8 cellular contexts compared by ENCODE assay signal in the genomic region with DNA sequence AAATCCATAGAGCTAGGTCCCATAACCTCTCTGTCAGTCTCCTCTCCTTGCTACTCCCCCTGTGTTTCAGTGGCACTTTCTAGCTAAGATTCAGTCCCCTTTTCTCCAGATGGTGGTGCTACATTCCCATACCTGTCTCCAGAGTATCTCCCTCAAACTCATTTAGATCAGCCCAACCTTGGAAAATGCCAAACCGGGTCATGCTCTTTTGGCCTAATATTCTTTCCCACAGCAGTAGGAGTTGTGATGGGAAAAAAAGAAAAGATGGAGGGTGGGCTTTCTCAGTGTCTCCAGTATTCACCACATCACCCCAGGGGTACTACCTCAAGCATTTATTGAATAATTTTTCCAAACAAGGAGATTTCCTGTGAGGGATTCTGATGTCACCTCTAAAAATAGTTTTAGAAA. TPM values are rescaled to one million over a fixed set of nuclear protein-coding genes. Genes with fewer than 3 reads are reported as not detected.
A peak's percentile ranks its signal among the peaks of the same experiment; 100 is the strongest.
DNase-seq lines count a peak whose midpoint lies in the region; ATAC-seq and TF ChIP-seq lines count a peak whose summit lies in the region.

No MANE protein-coding gene starts in this region.

- TF ChIP-seq POLR2A in NB4 (IDR thresholded peaks at IDR 0.05; ENCODE audit: extremely low read depth, insufficient read length): no peak

- H3K36me3 Mint-ChIP-seq in endothelial cell (ENCODE audit: low read depth, unreplicated experiment): no peaks in the 10 kb centered on the region
- H3K36me3 Mint-ChIP-seq in mesothelial cell of epicardium: no peaks in the 10 kb centered on the region

- no peaks in the 10 kb centered on the region for H3K9me3 ChIP-seq in SK-N-SH

- TF ChIP-seq CTCF in NB4 (IDR thresholded peaks at IDR 0.05; ENCODE audit: low read depth, low read length) (peak; percentile 71), SK-N-SH (IDR thresholded peaks at IDR 0.05) (peak; percentile 75), endothelial cell (IDR thresholded peaks at IDR 0.05; ENCODE audit: unreplicated experiment) (peak; percentile 13), mesothelial cell of epicardium (IDR thresholded peaks at IDR 0.05; ENCODE audit: unreplicated experiment) (no peak)

- intact Hi-C loops in Right ventricle myocardium superior (cut with DNase I) (loop anchor here (2.0 kb wide), 1 partner anchor 51 kb away; no protein-coding TSS in a partner anchor), cardiac septum (cut with DNase I) (loop anchor here (1.0 to 10.0 kb wide), 2 partner anchors 51 to 117 kb away; partner anchors contain the start of genes LAMTOR2 and UBQLN4)

- POLR2A ChIA-PET in SK-N-SH (lab: Yijun Ruan, JAX): interaction anchor here (0.6 kb wide), 1 partner anchor 79 kb away, joined by 3 read pairs; the partner anchor contains the start of gene SYT11

- H3K9me3 Mint-ChIP-seq in endothelial cell (ENCODE audit: unreplicated experiment): no peaks in the 10 kb centered on the region
- H3K9me3 Mint-ChIP-seq in mesothelial cell of epicardium: no peaks in the 10 kb centered on the region

- peaks cover 19 to 23% of the 10 kb centered on the region in 2 experiments for H3K4me1 ChIP-seq in SK-N-SH (ENCODE audit: control insufficient read depth in 1 of 2, insufficient read depth in 2 of 2, low read depth in 1 of 2, low read length in 1 of 2)

- DNase-seq in Right ventricle myocardium superior (no peak), cardiac septum (ENCODE audit: low spot score) (no peak), NB4 (ENCODE audit: low read depth) (peak; percentile 78), SK-N-SH (peak; percentile 71), endothelial cell (ENCODE audit: low spot score) (peak; percentile 50), myocyte (ENCODE audit: low read depth) (peak; percentile 81), mesothelial cell of epicardium (ENCODE audit: low spot score in 2 of 2, unreplicated experiment in 2 of 2) (no peak)

- H3K4me1 Mint-ChIP-seq in endothelial cell (ENCODE audit: unreplicated experiment) (peaks cover 43% of the 10 kb centered on the region), mesothelial cell of epicardium (peaks cover 22% of the 10 kb centered on the region)

- peak; percentile 27 for ATAC-seq in Right ventricle myocardium superior (ENCODE audit: poor library complexity)
- ATAC-seq in HG03457 (IDR thresholded peaks at IDR 0.05; ENCODE audit: unreplicated experiment): no peak

- no peaks in the 10 kb centered on the region for H3K9me2 ChIP-seq in SK-N-SH

- no peak for TF ChIP-seq EP300 in SK-N-SH (IDR thresholded peaks at IDR 0.05; ENCODE audit: borderline replicate concordance in 1 of 2, low read depth in 1 of 2, low read length in 1 of 2)

- H3K36me3 ChIP-seq in SK-N-SH (replicated peaks in 1 of 2; ENCODE audit: control insufficient read depth in 1 of 2, insufficient read depth in 2 of 2, low read length in 1 of 2): peaks cover 0 to 2% of the 10 kb centered on the region in 2 experiments

- no peaks in the 10 kb centered on the region for H4K20me1 ChIP-seq in SK-N-SH (ENCODE audit: insufficient read depth)

- H3K27ac Mint-ChIP-seq in endothelial cell (ENCODE audit: unreplicated experiment) (peak overlapping the region; percentile 24), mesothelial cell of epicardium (no peak overlapping the region)

- H3K4me3 Mint-ChIP-seq in endothelial cell (ENCODE audit: unreplicated experiment) (peak overlapping the region; percentile 60), mesothelial cell of epicardium (no peak overlapping the region)

- H2AFZ ChIP-seq in SK-N-SH (ENCODE audit: low read depth): no peak overlapping the region; the same call in 1 of the 2 replicates

- H3K4me3 ChIP-seq in NB4 (ENCODE audit: low read depth, low read length): no peak overlapping the region
- H3K4me3 ChIP-seq in SK-N-SH (ENCODE audit: low read depth in 2 of 2, low read length in 1 of 2): no peak overlapping the region

- H3K9ac ChIP-seq in SK-N-SH: no peak overlapping the region

- H3K27me3 ChIP-seq in SK-N-SH (ENCODE audit: insufficient read depth): no peaks in the 10 kb centered on the region

- peaks cover 15% of the 10 kb centered on the region for H3K79me2 ChIP-seq in SK-N-SH (ENCODE audit: insufficient read depth)

- peak; percentile 90 for TF ChIP-seq RAD21 in SK-N-SH (IDR thresholded peaks at IDR 0.05; ENCODE audit: low read length)

- H3K27me3 Mint-ChIP-seq in endothelial cell (ENCODE audit: unreplicated experiment) (peaks cover 14% of the 10 kb centered on the region), mesothelial cell of epicardium (ENCODE audit: low read depth) (no peaks in the 10 kb centered on the region)

- WGBS in SK-N-SH (ENCODE audit: low lambda C conversion rate): 5% methylated on average over 1 of the region's 1 CpG

- H3K4me2 ChIP-seq in SK-N-SH: no peak overlapping the region

- H3K27ac ChIP-seq in SK-N-SH (ENCODE audit: low read depth in 2 of 2, low read length in 1 of 2): peak overlapping the region in 1 of 2 experiments; percentile 49; a peak in 2 of 4 replicates

- CTCF ChIA-PET in SK-N-SH (lab: Yijun Ruan, JAX): interaction anchor here (0.6 to 5.2 kb wide), 33 partner anchors 11 to 1109 kb away, joined by 3 to 83 read pairs (median 3); partner anchors contain the start of genes ARHGEF2, SSR2 and SYT11

- H3F3A ChIP-seq in SK-N-SH (replicated peaks; ENCODE audit: insufficient read depth): peaks cover 37% of the 10 kb centered on the region

TF ChIP-seq in SK-N-SH, 30 proteins besides CTCF, POLR2A, EP300 and RAD21:
- TF ChIP-seq SMC3 (IDR thresholded peaks at IDR 0.05; ENCODE audit: low read depth, low read length) (peak; percentile 89), NRF1 (IDR thresholded peaks at IDR 0.05; ENCODE audit: low read depth, low read length) (0 out of 2 replicates have a peak, but pooled peaks have one; percentile 1), RXRA (IDR thresholded peaks at IDR 0.05; ENCODE audit: borderline replicate concordance, low read depth) (no peak), TAF1 (IDR thresholded peaks at IDR 0.05; ENCODE audit: borderline replicate concordance, low read depth, low read length) (no peak)
TF ChIP-seq in SK-N-SH: peak in this region for 2.

RNA-seq across cellular contexts. Expression of gene RXFP4, which starts 3.2 kb away (rescaled TPM):
- total RNA-seq in Right ventricle myocardium superior: not detected
- total RNA-seq in cardiac septum: not detected
- not detected in 2 replicates for polyA plus RNA-seq in SK-N-SH (2012; rRNA removed)
- polyA plus RNA-seq in SK-N-SH (2012; cell fraction: cytosol; rRNA removed): not detected in 2 replicates
- not detected in 2 replicates for polyA plus RNA-seq in SK-N-SH (2012; cell fraction: nucleus; rRNA removed)
- not detected for total RNA-seq in endothelial cell (ENCODE audit: unreplicated experiment)
- not detected in 2 replicates for total RNA-seq in myocyte
- polyA plus RNA-seq in myocyte (2012): 0.35 TPM
- total RNA-seq in mesothelial cell of epicardium: not detected in 3 replicates

RNA-seq across cellular contexts. Expression of gene KHDC4, which starts 4.0 kb away (rescaled TPM):
- total RNA-seq in Right ventricle myocardium superior (22.5 TPM), cardiac septum (26.8 TPM), endothelial cell (ENCODE audit: unreplicated experiment) (42.6 TPM), myocyte (50.6 and 54.2 TPM in 2 replicates), mesothelial cell of epicardium (70.1 to 74.1 TPM (median 73.2 TPM) in 3 replicates)
- 43.1 and 94.4 TPM in 2 replicates for polyA plus RNA-seq in SK-N-SH (2012; rRNA removed)
- polyA plus RNA-seq in SK-N-SH (2012; cell fraction: cytosol; rRNA removed): 24.6 and 27.2 TPM in 2 replicates
- polyA plus RNA-seq in SK-N-SH (2012; cell fraction: nucleus; rRNA removed): 176 and 362 TPM in 2 replicates
- polyA plus RNA-seq in myocyte (2012): 32.6 TPM

RNA-seq across cellular contexts. Expression of gene RIT1, which starts 27.1 kb away (rescaled TPM):
- total RNA-seq in Right ventricle myocardium superior (19.0 TPM), cardiac septum (26.2 TPM), endothelial cell (ENCODE audit: unreplicated experiment) (69.2 TPM), myocyte (66.8 and 72.0 TPM in 2 replicates), mesothelial cell of epicardium (34.3 to 37.0 TPM (median 35.5 TPM) in 3 replicates)
- polyA plus RNA-seq in SK-N-SH (2012; rRNA removed): 28.8 and 35.3 TPM in 2 replicates
- 35.5 and 36.8 TPM in 2 replicates for polyA plus RNA-seq in SK-N-SH (2012; cell fraction: cytosol; rRNA removed)
- 18.0 and 29.0 TPM in 2 replicates for polyA plus RNA-seq in SK-N-SH (2012; cell fraction: nucleus; rRNA removed)
- 68.7 TPM for polyA plus RNA-seq in myocyte (2012)

RNA-seq across cellular contexts. Expression of gene ARHGEF2, which starts 40.1 kb away (rescaled TPM):
- total RNA-seq in Right ventricle myocardium superior (55.7 TPM), cardiac septum (95.9 TPM), endothelial cell (ENCODE audit: unreplicated experiment) (244 TPM), myocyte (361 and 478 TPM in 2 replicates), mesothelial cell of epicardium (103 to 111 TPM (median 110 TPM) in 3 replicates)
- polyA plus RNA-seq in SK-N-SH (2012; rRNA removed): 32.4 and 50.8 TPM in 2 replicates
- 36.5 and 37.6 TPM in 2 replicates for polyA plus RNA-seq in SK-N-SH (2012; cell fraction: cytosol; rRNA removed)
- 165 and 188 TPM in 2 replicates for polyA plus RNA-seq in SK-N-SH (2012; cell fraction: nucleus; rRNA removed)
- 214 TPM for polyA plus RNA-seq in myocyte (2012)

Comparison
In these comparisons a context has a peak if more than half of its experiments do, and no peak if none do; other contexts are left out.
1. DNase-seq: peak in NB4 (single experiment), SK-N-SH (single experiment), endothelial cell (single experiment) and myocyte (single experiment); none in Right ventricle myocardium superior (single experiment), cardiac septum (single experiment) and mesothelial cell of epicardium (0 of 2).